ENCODE assay signal across 8 cellular contexts in genomic region chr21:33478858-33479678, GRCh38. TPM values are rescaled to one million over a fixed set of nuclear protein-coding genes. Genes with fewer than 3 reads are reported as not detected.
A peak's percentile ranks its signal among the peaks of the same experiment; 100 is the strongest.
DNase-seq lines count a peak whose midpoint lies in the region; ATAC-seq and TF ChIP-seq lines count a peak whose summit lies in the region.

No MANE protein-coding gene starts in this region.

- TF ChIP-seq CTCF in C4-2B (conservative IDR thresholded peaks at IDR 0.05): peak; percentile 6; the same call in 1 of the 2 replicates

- ATAC-seq in GM19351 (IDR thresholded peaks at IDR 0.05; ENCODE audit: unreplicated experiment): peak; percentile 23
- ATAC-seq in HG03520 (IDR thresholded peaks at IDR 0.05; ENCODE audit: unreplicated experiment): peak; percentile 4
- ATAC-seq in SK-N-SH treated with all-trans-retinoic acid at 6 μM for 48 hours: peak; percentile 13
- peak; percentile 41 for ATAC-seq in left ventricle myocardium superior

- intact Hi-C loops in left ventricle myocardium superior (cut with micrococcal nuclease): no loop called here

- peak; percentile 47 for DNase-seq in left ventricle myocardium superior
- peak; percentile 25 for DNase-seq in putamen (ENCODE audit: low spot score)
- no peak for DNase-seq in GDM1 (lab: John Stamatoyannopoulos, UW)

- H3K27ac ChIP-seq in C4-2B: peak overlapping the region; percentile 96
- peak overlapping the region; percentile 38 for H3K27ac ChIP-seq in adipose tissue (ENCODE audit: low read depth, low read length)

- 0% methylated on average over 61 to 69 of the region's 69 CpGs for WGBS in adipose tissue, 3 donors

TF ChIP-seq in SK-N-SH treated with all-trans-retinoic acid at 6 μM for 48 hours, 23 proteins besides CTCF, POLR2A, EP300 and RAD21:
- no peak for TF ChIP-seq ZNF70 (CRISPR knock-in tag; IDR thresholded peaks at IDR 0.05)
- TF ChIP-seq, protein P1, sequence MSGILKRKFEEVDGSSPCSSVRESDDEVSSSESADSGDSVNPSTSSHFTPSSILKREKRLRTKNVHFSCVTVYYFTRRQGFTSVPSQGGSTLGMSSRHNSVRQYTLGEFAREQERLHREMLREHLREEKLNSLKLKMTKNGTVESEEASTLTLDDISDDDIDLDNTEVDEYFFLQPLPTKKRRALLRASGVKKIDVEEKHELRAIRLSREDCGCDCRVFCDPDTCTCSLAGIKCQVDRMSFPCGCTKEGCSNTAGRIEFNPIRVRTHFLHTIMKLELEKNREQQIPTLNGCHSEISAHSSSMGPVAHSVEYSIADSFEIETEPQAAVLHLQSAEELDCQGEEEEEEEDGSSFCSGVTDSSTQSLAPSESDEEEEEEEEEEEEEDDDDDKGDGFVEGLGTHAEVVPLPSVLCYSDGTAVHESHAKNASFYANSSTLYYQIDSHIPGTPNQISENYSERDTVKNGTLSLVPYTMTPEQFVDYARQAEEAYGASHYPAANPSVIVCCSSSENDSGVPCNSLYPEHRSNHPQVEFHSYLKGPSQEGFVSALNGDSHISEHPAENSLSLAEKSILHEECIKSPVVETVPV (CRISPR knock-in tag; IDR thresholded peaks at IDR 0.05): no peak
- TF ChIP-seq POU6F1 (CRISPR knock-in tag; IDR thresholded peaks at IDR 0.05; ENCODE audit: borderline replicate concordance, low read depth): no peak
- TF ChIP-seq SNAI2 (CRISPR knock-in tag; IDR thresholded peaks at IDR 0.05): no peak
- no peak for TF ChIP-seq ZC3H10 (CRISPR knock-in tag; IDR thresholded peaks at IDR 0.05)
- no peak for TF ChIP-seq ISL1 (CRISPR knock-in tag; IDR thresholded peaks at IDR 0.05)
- TF ChIP-seq RARB (CRISPR knock-in tag; IDR thresholded peaks at IDR 0.05): no peak
- TF ChIP-seq, protein P2, sequence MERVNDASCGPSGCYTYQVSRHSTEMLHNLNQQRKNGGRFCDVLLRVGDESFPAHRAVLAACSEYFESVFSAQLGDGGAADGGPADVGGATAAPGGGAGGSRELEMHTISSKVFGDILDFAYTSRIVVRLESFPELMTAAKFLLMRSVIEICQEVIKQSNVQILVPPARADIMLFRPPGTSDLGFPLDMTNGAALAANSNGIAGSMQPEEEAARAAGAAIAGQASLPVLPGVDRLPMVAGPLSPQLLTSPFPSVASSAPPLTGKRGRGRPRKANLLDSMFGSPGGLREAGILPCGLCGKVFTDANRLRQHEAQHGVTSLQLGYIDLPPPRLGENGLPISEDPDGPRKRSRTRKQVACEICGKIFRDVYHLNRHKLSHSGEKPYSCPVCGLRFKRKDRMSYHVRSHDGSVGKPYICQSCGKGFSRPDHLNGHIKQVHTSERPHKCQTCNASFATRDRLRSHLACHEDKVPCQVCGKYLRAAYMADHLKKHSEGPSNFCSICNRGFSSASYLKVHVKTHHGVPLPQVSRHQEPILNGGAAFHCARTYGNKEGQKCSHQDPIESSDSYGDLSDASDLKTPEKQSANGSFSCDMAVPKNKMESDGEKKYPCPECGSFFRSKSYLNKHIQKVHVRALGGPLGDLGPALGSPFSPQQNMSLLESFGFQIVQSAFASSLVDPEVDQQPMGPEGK (CRISPR knock-in tag; IDR thresholded peaks at IDR 0.05; ENCODE audit: borderline replicate concordance): no peak
- TF ChIP-seq ZFP3 (CRISPR knock-in tag; IDR thresholded peaks at IDR 0.05): no peak
- TF ChIP-seq ESRRG (CRISPR knock-in tag; IDR thresholded peaks at IDR 0.05): no peak
- TF ChIP-seq CSDC2 (CRISPR knock-in tag; IDR thresholded peaks at IDR 0.05): no peak
- TF ChIP-seq, protein P3, sequence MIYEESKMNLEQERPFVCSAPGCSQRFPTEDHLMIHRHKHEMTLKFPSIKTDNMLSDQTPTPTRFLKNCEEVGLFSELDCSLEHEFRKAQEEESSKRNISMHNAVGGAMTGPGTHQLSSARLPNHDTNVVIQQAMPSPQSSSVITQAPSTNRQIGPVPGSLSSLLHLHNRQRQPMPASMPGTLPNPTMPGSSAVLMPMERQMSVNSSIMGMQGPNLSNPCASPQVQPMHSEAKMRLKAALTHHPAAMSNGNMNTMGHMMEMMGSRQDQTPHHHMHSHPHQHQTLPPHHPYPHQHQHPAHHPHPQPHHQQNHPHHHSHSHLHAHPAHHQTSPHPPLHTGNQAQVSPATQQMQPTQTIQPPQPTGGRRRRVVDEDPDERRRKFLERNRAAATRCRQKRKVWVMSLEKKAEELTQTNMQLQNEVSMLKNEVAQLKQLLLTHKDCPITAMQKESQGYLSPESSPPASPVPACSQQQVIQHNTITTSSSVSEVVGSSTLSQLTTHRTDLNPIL (CRISPR knock-in tag; IDR thresholded peaks at IDR 0.05; ENCODE audit: low read depth): no peak
- no peak for TF ChIP-seq TCF4 (CRISPR knock-in tag; IDR thresholded peaks at IDR 0.05; ENCODE audit: borderline replicate concordance)
- no peak for TF ChIP-seq ARNTL (CRISPR knock-in tag; IDR thresholded peaks at IDR 0.05; ENCODE audit: borderline replicate concordance, low read depth)

RNA-seq across cellular contexts. Expression of gene TMEM50B, which starts 0.7 kb away (rescaled TPM):
- 10 to 100 TPM; 21.1 to 34.8 (median 29.0) TPM for polyA plus RNA-seq in adipose tissue
- 32.8 TPM for total RNA-seq in left ventricle myocardium superior

RNA-seq across cellular contexts. Expression of gene DNAJC28, which starts 12.4 kb away (rescaled TPM):
- polyA plus RNA-seq in adipose tissue: 1 to 10 TPM in 2 of 3 donors, under 1 TPM in 1; 0.86 to 1.6 (median 1.3) TPM
- total RNA-seq in left ventricle myocardium superior: 6.7 TPM
